In the genomic region with DNA sequence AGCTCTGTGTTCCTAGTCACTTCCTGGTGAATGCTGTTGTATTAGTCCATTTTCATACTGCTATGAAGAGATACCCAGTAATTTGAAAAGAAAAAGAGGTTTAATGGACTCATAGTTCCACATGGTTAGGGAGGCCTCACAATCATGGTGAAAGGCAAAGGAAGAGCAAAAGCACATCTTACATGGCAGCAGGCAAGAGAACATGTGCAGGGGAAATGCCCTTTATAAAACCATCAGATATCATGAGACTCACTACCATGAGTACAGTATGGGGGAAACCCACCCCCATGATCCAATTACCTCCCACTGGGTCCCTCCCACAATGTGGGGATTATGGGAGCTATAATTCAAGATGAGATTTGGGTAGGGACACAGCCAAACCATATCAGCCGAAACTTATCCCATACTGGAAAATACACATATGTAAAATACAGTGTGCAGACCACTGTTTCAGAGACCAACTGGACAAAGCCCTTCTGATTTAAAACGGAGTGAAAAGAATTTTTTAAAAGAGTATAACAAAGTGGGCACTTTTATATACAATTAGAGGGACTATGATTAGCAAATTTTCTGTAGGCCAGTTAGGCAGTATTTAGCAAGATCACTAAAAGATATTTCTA, we compare ENCODE assay signal across 15 cellular contexts. TPM values are rescaled to one million over a fixed set of nuclear protein-coding genes. Genes with fewer than 3 reads are reported as not detected.
DNase-seq lines count a peak whose midpoint lies in the region; ATAC-seq and TF ChIP-seq lines count a peak whose summit lies in the region.
"Had no signal": no experiment of that assay in that cellular context is flagged by ENCODE, and none has a peak within 500 bp of the region (broad histone marks: within the 10 kb centered on the region; RNA-seq: fewer than 3 reads in every experiment).

No MANE protein-coding gene starts in this region.

- H3K9ac ChIP-seq in skeletal muscle tissue (ENCODE audit: low read depth in 1 of 3, low read length in 3 of 3), result no peak overlapping the region

- H3K4me3 ChIP-seq in OCI-LY7 (ENCODE audit: low read depth, low read length, poor library complexity, severe bottlenecking), result no peak overlapping the region
- no peak overlapping the region for H3K4me3 ChIP-seq in skeletal muscle tissue (ENCODE audit: low read length in 3 of 3)
- H3K4me3 ChIP-seq in HAP-1, result no peak overlapping the region

- H3K4me1 Mint-ChIP-seq in activated T-cell treated with anti-CD3 and anti-CD28 coated beads, Interleukin-2, amount 50 U/mL, for 72 hours (ENCODE audit: low read depth), result peaks cover 66% of the 10 kb centered on the region
- H3K4me1 Mint-ChIP-seq in endothelial cell (ENCODE audit: unreplicated experiment) (peaks cover 36% of the 10 kb centered on the region), progenitor cell of endocrine pancreas (ENCODE audit: low read depth) (peaks cover 20% of the 10 kb centered on the region)

- POLR2A ChIA-PET in OCI-LY7 (lab: Charles Lee), result interaction anchor here (0.6 kb wide), 1 partner anchor 9 kb away, joined by 4 read pairs; no protein-coding TSS in a partner anchor

- H3K4me3 Mint-ChIP-seq in activated T-cell treated with anti-CD3 and anti-CD28 coated beads, Interleukin-2, amount 50 U/mL, for 72 hours, result no peak overlapping the region
- H3K4me3 Mint-ChIP-seq in endothelial cell (ENCODE audit: unreplicated experiment), result peak overlapping the region; percentile 54
- H3K4me3 Mint-ChIP-seq in progenitor cell of endocrine pancreas (ENCODE audit: low read depth), result no peak overlapping the region
- H3K4me3 Mint-ChIP-seq: nephron progenitor cell had no signal

- H3K9me3 Mint-ChIP-seq in activated T-cell treated with anti-CD3 and anti-CD28 coated beads, Interleukin-2, amount 50 U/mL, for 72 hours, result peaks cover 4 to 10% of the 10 kb centered on the region in 2 donors
- H3K9me3 Mint-ChIP-seq in endothelial cell (ENCODE audit: unreplicated experiment), result peaks cover 6% of the 10 kb centered on the region
- H3K9me3 Mint-ChIP-seq in progenitor cell of endocrine pancreas (ENCODE audit: low read depth), result peaks cover 9% of the 10 kb centered on the region

- no peak overlapping the region for H3K4me2 ChIP-seq in OCI-LY7 (ENCODE audit: low read length)

- ATAC-seq in activated T-cell treated with anti-CD3 and anti-CD28 coated beads, Interleukin-2, amount 50 U/mL, for 72 hours (replicated peaks in 1 of 2), result no peak
- ATAC-seq in HG03097 (IDR thresholded peaks at IDR 0.05; ENCODE audit: low FRiP score, unreplicated experiment), result no peak

- no peaks in the 10 kb centered on the region for H3K27me3 ChIP-seq in skeletal muscle tissue (ENCODE audit: control insufficient read depth in 3 of 3, insufficient read depth in 3 of 3, low read length in 3 of 3)
- no peaks in the 10 kb centered on the region for H3K27me3 ChIP-seq in HAP-1 (ENCODE audit: low read depth)

- peaks cover 85% of the 10 kb centered on the region for H3K36me3 ChIP-seq in OCI-LY7 (ENCODE audit: insufficient read depth, low read length)
- peaks cover 18 to 21% (median 20%) of the 10 kb centered on the region in 3 donors for H3K36me3 ChIP-seq in skeletal muscle tissue (ENCODE audit: control insufficient read depth in 3 of 3, insufficient read depth in 3 of 3, low read length in 3 of 3)
- peaks cover 39% of the 10 kb centered on the region for H3K36me3 ChIP-seq in HAP-1 (replicated peaks)

- no peaks in the 10 kb centered on the region for H3K27me3 Mint-ChIP-seq in activated T-cell treated with anti-CD3 and anti-CD28 coated beads, Interleukin-2, amount 50 U/mL, for 72 hours (ENCODE audit: low read depth)
- H3K27me3 Mint-ChIP-seq in endothelial cell (ENCODE audit: unreplicated experiment) (peaks cover 17% of the 10 kb centered on the region), progenitor cell of endocrine pancreas (no peaks in the 10 kb centered on the region)

- no peaks in the 10 kb centered on the region for H4K20me1 ChIP-seq in OCI-LY7 (ENCODE audit: insufficient read depth, low read length)

- H3K9me2 ChIP-seq in OCI-LY7 (ENCODE audit: insufficient read depth, low read length), result no peaks in the 10 kb centered on the region

- DNase-seq in activated T-cell treated with anti-CD3 and anti-CD28 coated beads, Interleukin-2, amount 50 U/mL, for 72 hours, result no peak
- no peak for DNase-seq in activated T-cell treated with anti-CD3 and anti-CD28 coated beads for 4 hours
- peak; percentile 23 for DNase-seq in OCI-LY7 (ENCODE audit: low spot score)
- no peak for DNase-seq in endothelial cell (ENCODE audit: low spot score)
- DNase-seq in progenitor cell of endocrine pancreas (ENCODE audit: low spot score, unreplicated experiment), result no peak
- DNase-seq in HAP-1 (ENCODE audit: low spot score in 2 of 2), result no peak
- DNase-seq: activated CD4-positive, alpha-beta T cell treated with anti-CD3 and anti-CD28 coated beads, Interleukin-2, amount 50 U/mL, for 48 hours; cortex of kidney; NCI-H187; NCI-H345; nephron progenitor cell; NK-92 treated with Interleukin-12 subunit alpha and Interleukin-12 subunit beta, amount 100 ng/mL, for 24 hours; stimulated activated naive CD4-positive, alpha-beta T cell treated with Interleukin-2 at 50 U/mL for 16 hours had no signal

- intact Hi-C loops in OCI-LY7 (cut with micrococcal nuclease; ENCODE audit: unreplicated experiment), result no loop called here

- no peak overlapping the region for H3K27ac ChIP-seq in OCI-LY7 (ENCODE audit: low read depth, low read length, poor library complexity, severe bottlenecking)
- peak overlapping the region; percentile 89 for H3K27ac ChIP-seq in skeletal muscle tissue (ENCODE audit: low read depth, low read length)

- no peaks in the 10 kb centered on the region for H3K79me2 ChIP-seq in OCI-LY7 (ENCODE audit: insufficient read depth, low read depth, low read length)

- BruUV-seq in OCI-LY7 (replicated peaks; lab: Mats Ljungman, UMichigan), result no TSS peak

- in situ Hi-C loops in HAP-1 (cut with MboI; ENCODE audit: low sequenced_read_pairs), result loop anchor here (25.0 kb wide), 1 partner anchor 175 kb away; the partner anchor contains the start of gene AGBL3

- peaks cover 29% of the 10 kb centered on the region for H3K9me3 ChIP-seq in OCI-LY7 (ENCODE audit: low read length)
- H3K9me3 ChIP-seq in skeletal muscle tissue (ENCODE audit: control insufficient read depth in 3 of 3, low read length in 3 of 3), result no peaks in the 10 kb centered on the region
- H3K9me3 ChIP-seq in HAP-1, result 0 out of 2 replicates have a peak, but pooled peaks cover 6% of the 10 kb centered on the region

- CTCF ChIA-PET in OCI-LY7 (lab: Charles Lee; ENCODE audit: unreplicated experiment), result no interaction called here

- no peak overlapping the region for H2AFZ ChIP-seq in OCI-LY7 (ENCODE audit: low read length)

- peak overlapping the region; percentile 62 for H3K27ac Mint-ChIP-seq in activated T-cell treated with anti-CD3 and anti-CD28 coated beads, Interleukin-2, amount 50 U/mL, for 72 hours
- no peak overlapping the region for H3K27ac Mint-ChIP-seq in endothelial cell (ENCODE audit: unreplicated experiment)
- H3K27ac Mint-ChIP-seq in progenitor cell of endocrine pancreas, result no peak overlapping the region
- H3K27ac Mint-ChIP-seq: nephron progenitor cell had no signal

- TF ChIP-seq CTCF in OCI-LY7 (conservative IDR thresholded peaks at IDR 0.05; ENCODE audit: low read length), result no peak
- TF ChIP-seq CTCF in endothelial cell (IDR thresholded peaks at IDR 0.05; ENCODE audit: unreplicated experiment), result no peak
- TF ChIP-seq CTCF in progenitor cell of endocrine pancreas (IDR thresholded peaks at IDR 0.05; ENCODE audit: unreplicated experiment), result no peak

- H3K4me1 ChIP-seq in OCI-LY7 (ENCODE audit: insufficient read depth, low read length, poor library complexity, severe bottlenecking), result peaks cover 25% of the 10 kb centered on the region
- peaks cover 84 to 91% (median 86%) of the 10 kb centered on the region in 3 donors for H3K4me1 ChIP-seq in skeletal muscle tissue (ENCODE audit: control insufficient read depth in 3 of 3, insufficient read depth in 3 of 3, low read length in 3 of 3)
- no peaks in the 10 kb centered on the region; the same call in 1 of the 2 replicates for H3K4me1 ChIP-seq in HAP-1

- H3K36me3 Mint-ChIP-seq in activated T-cell treated with anti-CD3 and anti-CD28 coated beads, Interleukin-2, amount 50 U/mL, for 72 hours (ENCODE audit: insufficient read depth in 2 of 2), result peaks cover 13 to 44% of the 10 kb centered on the region in 2 donors
- H3K36me3 Mint-ChIP-seq in endothelial cell (ENCODE audit: low read depth, unreplicated experiment), result peaks cover 45% of the 10 kb centered on the region
- peaks cover 45% of the 10 kb centered on the region for H3K36me3 Mint-ChIP-seq in progenitor cell of endocrine pancreas (ENCODE audit: insufficient read depth)

RNA-seq across cellular contexts. Expression of gene CYREN, which starts 8.0 kb away (rescaled TPM):
- 10 to 100 TPM; 33.4 to 44.5 TPM for total RNA-seq in activated T-cell treated with anti-CD3 and anti-CD28 coated beads, Interleukin-2, amount 50 U/mL, for 72 hours
- total RNA-seq in OCI-LY7 (2014; rRNA removed; shearing (Covaris generic)), result 64.0 and 69.4 TPM in 2 replicates
- total RNA-seq in OCI-LY7 (2022), result 81.9 and 85.0 TPM in 2 replicates
- 38.1 TPM for total RNA-seq in endothelial cell (ENCODE audit: unreplicated experiment)
- 20.4 TPM for total RNA-seq in skeletal muscle tissue
- 73.8 and 76.1 TPM in 2 replicates for total RNA-seq in progenitor cell of endocrine pancreas

RNA-seq across cellular contexts. Expression of gene TMEM140, which starts 14.6 kb away (rescaled TPM):
- total RNA-seq in activated T-cell treated with anti-CD3 and anti-CD28 coated beads, Interleukin-2, amount 50 U/mL, for 72 hours, result 10 to 100 TPM; 26.4 to 37.0 TPM
- total RNA-seq in OCI-LY7 (2014; rRNA removed; shearing (Covaris generic)), result 0.41 TPM in 1 of 2 replicates, not detected in the other
- total RNA-seq in OCI-LY7 (2022) (1.6 and 1.7 TPM in 2 replicates), endothelial cell (ENCODE audit: unreplicated experiment) (not detected), skeletal muscle tissue (1.6 TPM), progenitor cell of endocrine pancreas (0.14 TPM in 1 of 2 replicates, not detected in the other)

RNA-seq across cellular contexts. Expression of gene WDR91, which starts 48.8 kb away (rescaled TPM):
- total RNA-seq in activated T-cell treated with anti-CD3 and anti-CD28 coated beads, Interleukin-2, amount 50 U/mL, for 72 hours, result 10 to 100 TPM; 21.5 to 27.1 TPM
- total RNA-seq in OCI-LY7 (2014; rRNA removed; shearing (Covaris generic)), result 12.5 and 13.6 TPM in 2 replicates
- 17.1 and 24.7 TPM in 2 replicates for total RNA-seq in OCI-LY7 (2022)
- 11.5 TPM for total RNA-seq in endothelial cell (ENCODE audit: unreplicated experiment)
- 6.8 TPM for total RNA-seq in skeletal muscle tissue
- total RNA-seq in progenitor cell of endocrine pancreas, result 15.7 and 23.1 TPM in 2 replicates

Comparison
In these comparisons a context has a peak if more than half of its experiments do, and no peak if none do; other contexts are left out.
1. RNA of gene TMEM140, which starts 14.6 kb away (total RNA-seq): 26.4 to 37.0 TPM in activated T-cell treated with anti-CD3 and anti-CD28 coated beads, Interleukin-2, amount 50 U/mL, for 72 hours; 1.6 TPM in skeletal muscle tissue (single experiment), 0.41 to 1.7 TPM in OCI-LY7, 0.14 TPM in progenitor cell of endocrine pancreas and not detected in endothelial cell (single experiment); every median in the first group is over 10 times any median in the second.